In genomic region chrY:17231994-17232393, GRCh38 we compare ENCODE assay signal across 31 cellular contexts.
"Had no signal": no experiment of that assay in that cellular context is flagged by ENCODE, and none has a peak within 500 bp of the region (broad histone marks: within the 10 kb centered on the region; RNA-seq: fewer than 3 reads in every experiment).

No MANE protein-coding gene starts in this region.

- H3K27ac ChIP-seq: gastrocnemius medialis, heart left ventricle, left lung, lower lobe of right lung, neural progenitor cell, parathyroid adenoma, psoas muscle, right atrium auricular region, spleen, suprapubic skin, tibial artery, upper lobe of right lung, WERI-Rb-1 had no signal

- H3K9ac ChIP-seq: neural progenitor cell, parathyroid adenoma had no signal

- H3K79me2 ChIP-seq: parathyroid adenoma had no signal

- H3K4me2 ChIP-seq: neural progenitor cell had no signal

- H3K27me3 ChIP-seq: gastrocnemius medialis, heart left ventricle, left lung, neural progenitor cell, right atrium auricular region, spleen, suprapubic skin, tibial artery, upper lobe of right lung had no signal

- H3K9me3 ChIP-seq: gastrocnemius medialis, heart left ventricle, left lung, lower lobe of right lung, psoas muscle, right atrium auricular region, spleen, suprapubic skin, tibial artery, upper lobe of right lung had no signal

- H3K36me3 ChIP-seq: gastrocnemius medialis, heart left ventricle, left lung, lower lobe of right lung, neural progenitor cell, right atrium auricular region, spleen, suprapubic skin, tibial artery, upper lobe of right lung, WERI-Rb-1 had no signal

- ATAC-seq: activated naive CD8-positive, alpha-beta T cell treated with anti-CD3 and anti-CD28 coated beads, Interleukin-2, amount 50 U/mL, for 24 hours; activated T-helper 17 cell treated with anti-CD3 and anti-CD28 coated beads, Interleukin-2, amount 50 U/mL, for 72 hours; gastrocnemius medialis; heart left ventricle; left lung; lower lobe of right lung; natural killer cell; psoas muscle; T-helper 17 cell; upper lobe of right lung had no signal

- FAIRE-seq: islet of Langerhans had no signal

- H3K4me1 ChIP-seq: gastrocnemius medialis, heart left ventricle, left lung, lower lobe of right lung, neural progenitor cell, parathyroid adenoma, psoas muscle, right atrium auricular region, spleen, suprapubic skin, tibial artery, upper lobe of right lung had no signal

- H3K4me3 ChIP-seq: gastrocnemius medialis, heart left ventricle, left lung, lower lobe of right lung, neural progenitor cell, psoas muscle, right atrium auricular region, spleen, suprapubic skin, tibial artery, upper lobe of right lung had no signal

- DNase-seq: activated CD4-positive, alpha-beta memory T cell treated with anti-CD3 and anti-CD28 coated beads, Interleukin-2, amount 10 ng/mL, durations not matched to agents 7 days and 5 days; activated CD4-positive, alpha-beta T cell treated with anti-CD3 and anti-CD28 coated beads, Interleukin-2, amount 10 ng/mL, durations not matched to agents 24 days and 14 days; activated CD4-positive, CD25-positive, alpha-beta regulatory T cell treated with anti-CD3 and anti-CD28 coated beads, Interleukin-2, amount 50 U/mL, for 72 hours; activated CD8-positive, alpha-beta memory T cell treated with anti-CD3 and anti-CD28 coated beads, Interleukin-2, amount 50 U/mL, for 48 hours; activated gamma-delta T cell treated with Interleukin-2 at 50 U/mL for 16 hours; activated naive CD8-positive, alpha-beta T cell treated with anti-CD3 and anti-CD28 coated beads, Interleukin-2, amount 50 U/mL, for 24 hours; activated T-cell treated with anti-CD3 and anti-CD28 coated beads, Interleukin-2, amount 50 U/mL, for 24 hours; amygdala; central memory CD4-positive, alpha-beta T cell; gastrocnemius medialis; heart left ventricle; hypothalamus; left lung; lower lobe of right lung; mesenchymal stem cell; natural killer cell; occipital lobe; psoas muscle; spleen; stimulated activated naive CD4-positive, alpha-beta T cell; T-helper 17 cell; T1000; tibial artery; upper lobe of right lung; WERI-Rb-1 had no signal

- H2AFZ ChIP-seq: neural progenitor cell, parathyroid adenoma had no signal
